ENCODE assay signal across 8 cellular contexts in genomic region chr7:517848-518629, GRCh38. TPM values are rescaled to one million over a fixed set of nuclear protein-coding genes. Genes with fewer than 3 reads are reported as not detected.
DNase-seq lines count a peak whose midpoint lies in the region; ATAC-seq and TF ChIP-seq lines count a peak whose summit lies in the region.

No MANE protein-coding gene starts in this region.

- WGBS in sigmoid colon, 2 donors: 1% methylated on average over 67 of the region's 67 CpGs

- H3K9me3 Mint-ChIP-seq in brain: no peaks in the 10 kb centered on the region

- H3K4me3 ChIP-seq in DND-41 (ENCODE audit: low read depth in 1 of 2, low read length in 2 of 2): peak overlapping the region; percentile 98 to 100
- H3K4me3 ChIP-seq in iPS-18c (ENCODE audit: insufficient read depth, low read depth, low read length): peak overlapping the region; percentile 77
- peak overlapping the region; percentile 68 to 87 (median 69) for H3K4me3 ChIP-seq in sigmoid colon

- DNase-seq in DND-41 (peak; percentile 55), MV-4-11 (lab: John Stamatoyannopoulos, UW) (peak; percentile 45), sigmoid colon (peak; percentile 90), NK-92 (lab: John Stamatoyannopoulos, UW; ENCODE audit: unreplicated experiment) (no peak), D341Med (ENCODE audit: low spot score) (no peak)

- H3K4me1 ChIP-seq in DND-41 (ENCODE audit: insufficient read depth, low read length) (peaks cover 56% of the 10 kb centered on the region), sigmoid colon (peaks cover 0 to 80% (median 70%) of the 10 kb centered on the region in 4 donors)

- H3K4me1 Mint-ChIP-seq in brain: peaks cover 41% of the 10 kb centered on the region

- TF ChIP-seq POLR2A in sigmoid colon (IDR thresholded peaks at IDR 0.05): peak; percentile 22 to 24

- peaks cover 53% of the 10 kb centered on the region for H4K20me1 ChIP-seq in DND-41 (ENCODE audit: insufficient read depth, low read length)

- ATAC-seq in DND-41 (ENCODE audit: insufficient read depth, low read depth) (peak; percentile 17), GM19023 (IDR thresholded peaks at IDR 0.05; ENCODE audit: unreplicated experiment) (no peak)

- H3K27ac ChIP-seq in DND-41 (ENCODE audit: low read length) (peak overlapping the region; percentile 82), sigmoid colon (peak overlapping the region; percentile 89 to 96 (median 93))

- H3K27me3 ChIP-seq in DND-41 (ENCODE audit: insufficient read depth, low read length, poor library complexity) (peaks cover 21% of the 10 kb centered on the region), sigmoid colon (peaks cover 0 to 25% (median 4%) of the 10 kb centered on the region in 3 donors)

- H3K36me3 Mint-ChIP-seq in brain: no peaks in the 10 kb centered on the region

- peak overlapping the region; percentile 90 to 97 (median 95) for H3K4me3 Mint-ChIP-seq in brain

- H3K27ac Mint-ChIP-seq in brain: peak overlapping the region in 3 of 5 experiments; percentile 43 to 91 (median 74)

- H3K79me2 ChIP-seq in DND-41 (ENCODE audit: insufficient read depth, low read length): peaks cover 61% of the 10 kb centered on the region

- peak overlapping the region; percentile 52 for H2AFZ ChIP-seq in DND-41 (ENCODE audit: low read depth, low read length)

- peaks cover 74% of the 10 kb centered on the region for H3K27me3 Mint-ChIP-seq in brain

- intact Hi-C loops in sigmoid colon (cut with DNase I): loop anchor here (1.0 to 10.0 kb wide), 6 partner anchors 149 to 1017 kb away; partner anchors contain the start of genes DNAAF5, GET4 and MAFK

- H3K4me2 ChIP-seq in DND-41 (ENCODE audit: insufficient read depth, low read length): peak overlapping the region; percentile 95

- peak overlapping the region; percentile 92 for H3K9ac ChIP-seq in DND-41 (ENCODE audit: low read depth, low read length)

- no peak for TF ChIP-seq EP300 in sigmoid colon (IDR thresholded peaks at IDR 0.05)

- TF ChIP-seq CTCF in DND-41 (IDR thresholded peaks at IDR 0.05; ENCODE audit: borderline replicate concordance, extremely low read depth, low read length, poor library complexity, severe bottlenecking) (no peak), brain (conservative IDR thresholded peaks at IDR 0.05) (no peak), sigmoid colon (IDR thresholded peaks at IDR 0.05) (no peak)

- H3K9me3 ChIP-seq in DND-41 (ENCODE audit: insufficient read depth, low read length, severe bottlenecking): no peaks in the 10 kb centered on the region
- H3K9me3 ChIP-seq in iPS-18c (ENCODE audit: control insufficient read depth, insufficient read depth, low read length): no peaks in the 10 kb centered on the region
- H3K9me3 ChIP-seq in sigmoid colon: no peaks in the 10 kb centered on the region

- H3K36me3 ChIP-seq in DND-41 (ENCODE audit: insufficient read depth, low read length) (peaks cover 19% of the 10 kb centered on the region), sigmoid colon (no peaks in the 10 kb centered on the region)

RNA-seq across cellular contexts. Expression of gene PDGFA, which starts 1.6 kb away (rescaled TPM):
- polyA plus RNA-seq in brain (ENCODE audit: insufficient read depth, low read depth, low replicate concordance) (10.6 TPM), sigmoid colon (10 to 100 TPM; 19.7 to 21.6 (median 20.0) TPM)
- 10 to 100 TPM; 33.9 to 38.5 (median 36.9) TPM for total RNA-seq in sigmoid colon

Comparison
In these comparisons a context has a peak if more than half of its experiments do, and no peak if none do; other contexts are left out.
1. DNase-seq: peak in DND-41 (single experiment), MV-4-11 (single experiment) and sigmoid colon (single experiment); none in NK-92 (single experiment) and D341Med (single experiment).
2. Peak in every context shown above with its lines, with median percentiles within 50 percentile points of each other: H3K4me3 ChIP-seq.